Comparison of ENCODE assay signal across 2 cellular contexts in the genomic region with DNA sequence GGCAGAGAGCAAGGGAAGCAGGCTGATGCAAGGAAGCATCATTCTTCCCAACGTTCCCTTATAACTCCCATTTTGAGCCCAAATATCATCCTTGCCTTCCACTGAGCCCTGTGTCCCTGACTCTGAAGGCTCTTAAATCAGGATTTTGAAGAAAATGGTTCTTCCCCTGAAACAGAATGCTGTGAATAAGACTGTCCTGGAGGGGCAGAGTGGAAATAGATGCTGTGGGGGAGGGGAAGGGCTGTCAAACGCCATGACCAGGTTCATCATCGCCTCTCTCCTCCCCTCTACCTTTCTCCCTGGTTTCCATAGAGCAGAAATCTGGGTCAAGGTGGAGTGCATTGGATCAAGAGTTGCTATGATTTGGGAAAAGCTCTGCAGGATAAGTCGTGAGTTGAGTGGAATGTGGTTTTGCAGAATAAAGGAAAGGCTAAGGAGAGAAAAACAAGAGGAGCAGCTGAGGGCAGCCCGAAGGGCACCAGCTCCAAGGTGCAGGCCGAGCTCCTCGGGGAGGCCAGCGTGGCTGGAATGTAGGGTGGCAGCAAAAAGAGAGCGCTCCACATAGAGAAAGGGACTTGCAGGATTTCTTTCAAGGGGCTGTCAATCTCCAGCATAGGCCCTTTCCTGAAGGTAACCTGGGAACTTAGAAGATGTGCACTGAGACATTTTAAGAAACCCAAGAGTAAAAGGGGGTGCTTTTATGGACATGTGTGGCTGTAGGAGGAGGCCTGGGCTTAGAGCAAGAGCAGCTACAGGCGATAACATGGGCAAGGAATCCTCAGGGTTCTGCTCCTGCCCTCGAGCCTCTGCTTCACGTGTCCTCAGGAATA.
TF ChIP-seq lines count a peak whose summit lies in the region.

No MANE protein-coding gene starts in this region.

TF ChIP-seq in WTC11, 78 proteins besides CTCF, POLR2A, EP300 and RAD21 (continued from another document):
- TF ChIP-seq, protein P1, sequence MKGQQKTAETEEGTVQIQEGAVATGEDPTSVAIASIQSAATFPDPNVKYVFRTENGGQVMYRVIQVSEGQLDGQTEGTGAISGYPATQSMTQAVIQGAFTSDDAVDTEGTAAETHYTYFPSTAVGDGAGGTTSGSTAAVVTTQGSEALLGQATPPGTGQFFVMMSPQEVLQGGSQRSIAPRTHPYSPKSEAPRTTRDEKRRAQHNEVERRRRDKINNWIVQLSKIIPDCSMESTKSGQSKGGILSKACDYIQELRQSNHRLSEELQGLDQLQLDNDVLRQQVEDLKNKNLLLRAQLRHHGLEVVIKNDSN (CRISPR knock-in tag; IDR thresholded peaks at IDR 0.05), result no peak
- no peak for TF ChIP-seq ZNF121 (CRISPR knock-in tag; IDR thresholded peaks at IDR 0.05)
- TF ChIP-seq SMAD3 (CRISPR knock-in tag; IDR thresholded peaks at IDR 0.05; ENCODE audit: borderline replicate concordance), result no peak
- TF ChIP-seq, protein P2, sequence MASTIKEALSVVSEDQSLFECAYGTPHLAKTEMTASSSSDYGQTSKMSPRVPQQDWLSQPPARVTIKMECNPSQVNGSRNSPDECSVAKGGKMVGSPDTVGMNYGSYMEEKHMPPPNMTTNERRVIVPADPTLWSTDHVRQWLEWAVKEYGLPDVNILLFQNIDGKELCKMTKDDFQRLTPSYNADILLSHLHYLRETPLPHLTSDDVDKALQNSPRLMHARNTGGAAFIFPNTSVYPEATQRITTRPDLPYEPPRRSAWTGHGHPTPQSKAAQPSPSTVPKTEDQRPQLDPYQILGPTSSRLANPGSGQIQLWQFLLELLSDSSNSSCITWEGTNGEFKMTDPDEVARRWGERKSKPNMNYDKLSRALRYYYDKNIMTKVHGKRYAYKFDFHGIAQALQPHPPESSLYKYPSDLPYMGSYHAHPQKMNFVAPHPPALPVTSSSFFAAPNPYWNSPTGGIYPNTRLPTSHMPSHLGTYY (CRISPR knock-in tag; IDR thresholded peaks at IDR 0.05), result no peak
- no peak for TF ChIP-seq ZNF671 (CRISPR knock-in tag; IDR thresholded peaks at IDR 0.05)

TF ChIP-seq in H1, 55 proteins besides CTCF, POLR2A, EP300 and RAD21 (continued from another document):
- no peak for TF ChIP-seq JUND (IDR thresholded peaks at IDR 0.05; ENCODE audit: low read length)
- TF ChIP-seq SRF (IDR thresholded peaks at IDR 0.05; ENCODE audit: low read depth, low read length), result no peak
- no peak for TF ChIP-seq YY1 (IDR thresholded peaks at IDR 0.05; ENCODE audit: low read depth, low read length)
- TF ChIP-seq KDM1A (IDR thresholded peaks at IDR 0.05; ENCODE audit: borderline replicate concordance, low read length), result no peak
- TF ChIP-seq CBX5 (IDR thresholded peaks at IDR 0.05; ENCODE audit: low read depth, low read length), result no peak
- TF ChIP-seq HDAC6 (IDR thresholded peaks at IDR 0.05; ENCODE audit: low read depth, low read length), result no peak
- no peak for TF ChIP-seq TEAD4 (IDR thresholded peaks at IDR 0.05; ENCODE audit: low read depth, low read length)
- TF ChIP-seq, protein P3, sequence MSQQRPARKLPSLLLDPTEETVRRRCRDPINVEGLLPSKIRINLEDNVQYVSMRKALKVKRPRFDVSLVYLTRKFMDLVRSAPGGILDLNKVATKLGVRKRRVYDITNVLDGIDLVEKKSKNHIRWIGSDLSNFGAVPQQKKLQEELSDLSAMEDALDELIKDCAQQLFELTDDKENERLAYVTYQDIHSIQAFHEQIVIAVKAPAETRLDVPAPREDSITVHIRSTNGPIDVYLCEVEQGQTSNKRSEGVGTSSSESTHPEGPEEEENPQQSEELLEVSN (IDR thresholded peaks at IDR 0.05), result no peak
- TF ChIP-seq SP1 (IDR thresholded peaks at IDR 0.05; ENCODE audit: low read depth, low read length), result no peak
- TF ChIP-seq PHF8 (conservative IDR thresholded peaks at IDR 0.05; ENCODE audit: low read depth, low read length), result no peak
- no peak for TF ChIP-seq CEBPB (IDR thresholded peaks at IDR 0.05; ENCODE audit: low read depth, low read length)
- no peak for TF ChIP-seq SAP30 (IDR thresholded peaks at IDR 0.05; ENCODE audit: insufficient read depth, insufficient replicate concordance, low read length)
- no peak for TF ChIP-seq KDM4A (IDR thresholded peaks at IDR 0.05; ENCODE audit: low read depth, low read length, severe bottlenecking)
- no peak for TF ChIP-seq CHD2 (IDR thresholded peaks at IDR 0.05; ENCODE audit: low read length)
- TF ChIP-seq, protein P4, sequence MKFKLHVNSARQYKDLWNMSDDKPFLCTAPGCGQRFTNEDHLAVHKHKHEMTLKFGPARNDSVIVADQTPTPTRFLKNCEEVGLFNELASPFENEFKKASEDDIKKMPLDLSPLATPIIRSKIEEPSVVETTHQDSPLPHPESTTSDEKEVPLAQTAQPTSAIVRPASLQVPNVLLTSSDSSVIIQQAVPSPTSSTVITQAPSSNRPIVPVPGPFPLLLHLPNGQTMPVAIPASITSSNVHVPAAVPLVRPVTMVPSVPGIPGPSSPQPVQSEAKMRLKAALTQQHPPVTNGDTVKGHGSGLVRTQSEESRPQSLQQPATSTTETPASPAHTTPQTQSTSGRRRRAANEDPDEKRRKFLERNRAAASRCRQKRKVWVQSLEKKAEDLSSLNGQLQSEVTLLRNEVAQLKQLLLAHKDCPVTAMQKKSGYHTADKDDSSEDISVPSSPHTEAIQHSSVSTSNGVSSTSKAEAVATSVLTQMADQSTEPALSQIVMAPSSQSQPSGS (IDR thresholded peaks at IDR 0.05; ENCODE audit: low read length), result no peak
